ENCODE assay signal across 1 cellular context in genomic region chr19:34482380-34483250, GRCh38.
TF ChIP-seq lines count a peak whose summit lies in the region.

No MANE protein-coding gene starts in this region.

TF ChIP-seq in HepG2, 621 proteins besides CTCF, POLR2A, EP300 and RAD21 (continued from another document):
- peak; percentile 73 for TF ChIP-seq ZNF687 (CRISPR knock-in tag; IDR thresholded peaks at IDR 0.05)
